ENCODE assay signal across 1 cellular context in genomic region chr10:3890602-3891352, GRCh38.
A peak's percentile ranks its signal among the peaks of the same experiment; 100 is the strongest.
TF ChIP-seq lines count a peak whose summit lies in the region.

No MANE protein-coding gene starts in this region.

TF ChIP-seq in K562, 482 proteins besides CTCF, POLR2A, EP300 and RAD21 (continued from another document and continues in another):
- peak; percentile 75; the same call in 1 of the 2 replicates for TF ChIP-seq CTBP1 (IDR thresholded peaks at IDR 0.05; ENCODE audit: borderline replicate concordance)
- TF ChIP-seq RBM17 (IDR thresholded peaks at IDR 0.05; ENCODE audit: borderline replicate concordance, low read depth, low read length), result no peak
- no peak for TF ChIP-seq ZNF511 (CRISPR knock-in tag; IDR thresholded peaks at IDR 0.05)
- peak; percentile 47; the same call in 1 of the 2 replicates for TF ChIP-seq KDM2B (CRISPR knock-in tag; IDR thresholded peaks at IDR 0.05)
- TF ChIP-seq HDGF (IDR thresholded peaks at IDR 0.05), result no peak
- no peak for TF ChIP-seq CBX3 (IDR thresholded peaks at IDR 0.05; ENCODE audit: borderline replicate concordance in 1 of 2, low read length in 2 of 2)
- TF ChIP-seq ZNF398 (CRISPR knock-in tag; IDR thresholded peaks at IDR 0.05), result peak; percentile 90
- TF ChIP-seq PHF8 (IDR thresholded peaks at IDR 0.05; ENCODE audit: borderline replicate concordance, low read length), result no peak
- TF ChIP-seq MCM7 (IDR thresholded peaks at IDR 0.05), result no peak
- no peak for TF ChIP-seq ZNF384 (IDR thresholded peaks at IDR 0.05; ENCODE audit: low read depth, low read length)
- peak; percentile 91 for TF ChIP-seq EGR1 (conservative IDR thresholded peaks at IDR 0.05)
- no peak for TF ChIP-seq SNRNP70 (optimal IDR thresholded peaks at IDR 0.05; ENCODE audit: low read depth, low read length)
- no peak for TF ChIP-seq TRIM28 (IDR thresholded peaks at IDR 0.05)
- peak in 1 of 2 experiments; percentile 58; a peak in 1 of 4 replicates for TF ChIP-seq TBL1XR1 (IDR thresholded peaks at IDR 0.05; ENCODE audit: low read length in 2 of 2)
- TF ChIP-seq ZNF79 (CRISPR knock-in tag; IDR thresholded peaks at IDR 0.05; ENCODE audit: low read depth), result peak; percentile 97
- no peak for TF ChIP-seq DACH1 (IDR thresholded peaks at IDR 0.05; ENCODE audit: partially characterized antibody)
- TF ChIP-seq NFRKB (IDR thresholded peaks at IDR 0.05; ENCODE audit: low read depth), result peak; percentile 79; the same call in 1 of the 2 replicates
- peak; percentile 95 for TF ChIP-seq HSF4 (CRISPR knock-in tag; IDR thresholded peaks at IDR 0.05; ENCODE audit: borderline replicate concordance)
- no peak for TF ChIP-seq NELFE (IDR thresholded peaks at IDR 0.05; ENCODE audit: insufficient read depth, insufficient read length)
- no peak for TF ChIP-seq ZNF277 (CRISPR knock-in tag; IDR thresholded peaks at IDR 0.05; ENCODE audit: borderline replicate concordance)
- TF ChIP-seq POLR2H (tag; IDR thresholded peaks at IDR 0.05; ENCODE audit: low read depth), result peak; percentile 83
- no peak for TF ChIP-seq THRAP3 (IDR thresholded peaks at IDR 0.05; ENCODE audit: borderline replicate concordance)
- TF ChIP-seq ZBTB49 (CRISPR knock-in tag; IDR thresholded peaks at IDR 0.05; ENCODE audit: borderline replicate concordance), result no peak
- no peak for TF ChIP-seq MYC (IDR thresholded peaks at IDR 0.05; ENCODE audit: low read depth, low read length)
- TF ChIP-seq MYC (CRISPR knock-in tag; IDR thresholded peaks at IDR 0.05; ENCODE audit: borderline replicate concordance, low read depth), result peak; percentile 99
- no peak for TF ChIP-seq TRIM25 (IDR thresholded peaks at IDR 0.05; ENCODE audit: borderline replicate concordance)
- no peak for TF ChIP-seq SRSF9 (IDR thresholded peaks at IDR 0.05; ENCODE audit: borderline replicate concordance, low read depth, low read length)
- peak; percentile 99 for TF ChIP-seq OTX1 (CRISPR knock-in tag; IDR thresholded peaks at IDR 0.05)
- no peak for TF ChIP-seq SPI1 (IDR thresholded peaks at IDR 0.05; ENCODE audit: borderline replicate concordance, low read depth, low read length)
- TF ChIP-seq ZBTB5 (IDR thresholded peaks at IDR 0.05), result no peak
- TF ChIP-seq RBBP5 (IDR thresholded peaks at IDR 0.05; ENCODE audit: borderline replicate concordance, insufficient read depth, low read length, poor library complexity, severe bottlenecking), result no peak
- no peak for TF ChIP-seq ZEB2 (IDR thresholded peaks at IDR 0.05)
- no peak for TF ChIP-seq CGGBP1 (CRISPR knock-in tag; IDR thresholded peaks at IDR 0.05)
- TF ChIP-seq FIP1L1 (IDR thresholded peaks at IDR 0.05; ENCODE audit: low read depth, low read length, poor library complexity, severe bottlenecking), result no peak
- no peak for TF ChIP-seq ASH1L (IDR thresholded peaks at IDR 0.05; ENCODE audit: borderline replicate concordance, low read depth, partially characterized antibody)
- TF ChIP-seq ZNF184 (CRISPR knock-in tag; IDR thresholded peaks at IDR 0.05), result no peak
- TF ChIP-seq MLLT1 (IDR thresholded peaks at IDR 0.05), result no peak
- TF ChIP-seq RHOXF2B (CRISPR knock-in tag; conservative IDR thresholded peaks at IDR 0.05), result peak; percentile 96
- no peak for TF ChIP-seq SMARCC2 (IDR thresholded peaks at IDR 0.05; ENCODE audit: low read depth)
- TF ChIP-seq CEBPZ (IDR thresholded peaks at IDR 0.05; ENCODE audit: borderline replicate concordance, low read depth, low read length), result no peak
- peak; percentile 99 for TF ChIP-seq ZNF584 (CRISPR knock-in tag; IDR thresholded peaks at IDR 0.05; ENCODE audit: low read depth)
- no peak for TF ChIP-seq GABPB2 (CRISPR knock-in tag; conservative IDR thresholded peaks at IDR 0.05)
- TF ChIP-seq CREBBP (IDR thresholded peaks at IDR 0.05; ENCODE audit: low read depth, low read length), result no peak
- TF ChIP-seq NCOR1 (IDR thresholded peaks at IDR 0.05), result peak; percentile 18; the same call in 1 of the 2 replicates
- TF ChIP-seq SAFB (IDR thresholded peaks at IDR 0.05; ENCODE audit: borderline replicate concordance, low read depth, low read length), result no peak
- TF ChIP-seq ZNF395 (CRISPR knock-in tag; IDR thresholded peaks at IDR 0.05), result peak; percentile 100
